8 cellular contexts compared by ENCODE assay signal in genomic region chr5:119411935-119412623, GRCh38. TPM values are rescaled to one million over a fixed set of nuclear protein-coding genes. Genes with fewer than 3 reads are reported as not detected.
DNase-seq lines count a peak whose midpoint lies in the region; ATAC-seq, FAIRE-seq and TF ChIP-seq lines count a peak whose summit lies in the region.

No MANE protein-coding gene starts in this region.

- H3K27ac ChIP-seq in HEK293 (ENCODE audit: extremely low read depth, low read depth, low read length) (peak overlapping the region; percentile 28; the same call in 1 of the 2 replicates), MM.1S (ENCODE audit: low read length) (no peak overlapping the region), SK-N-SH (ENCODE audit: low read depth in 2 of 2, low read length in 1 of 2) (peak overlapping the region; percentile 80 to 82), pancreas (peak overlapping the region in 1 of 4 donors; percentile 63)

- peak; percentile 91 for TF ChIP-seq RAD21 in SK-N-SH (IDR thresholded peaks at IDR 0.05; ENCODE audit: low read length)

- DNase-seq in GM12864 (ENCODE audit: low read depth): no peak
- peak; percentile 54 for DNase-seq in MM.1S
- peak; percentile 58 for DNase-seq in SK-N-SH
- DNase-seq in amniotic stem cell (lab: John Stamatoyannopoulos, UW): peak; percentile 61
- DNase-seq in left cardiac atrium: peak; percentile 35
- peak in 4 of 6 donors; percentile 43 to 69 (median 60) for DNase-seq in pancreas
- DNase-seq in mesenteric fat pad (ENCODE audit: low spot score): no peak

- H3K9ac ChIP-seq in MM.1S (ENCODE audit: low read length): no peak overlapping the region
- H3K9ac ChIP-seq in SK-N-SH: peak overlapping the region; percentile 65

- H3K9me3 ChIP-seq in HEK293 (ENCODE audit: control insufficient read depth, insufficient read depth, low read depth, low read length) (no peaks in the 10 kb centered on the region), MM.1S (replicated peaks; ENCODE audit: insufficient read depth, low read length) (no peaks in the 10 kb centered on the region), SK-N-SH (no peaks in the 10 kb centered on the region), pancreas (no peaks in the 10 kb centered on the region)

- POLR2A ChIA-PET in HEK293 (lab: Yijun Ruan, JAX) (interaction anchor here (0.8 to 2.6 kb wide), 2 partner anchors 144 to 424 kb away, joined by 5 to 10 read pairs; partner anchors contain the start of gene DTWD2), SK-N-SH (lab: Yijun Ruan, JAX) (interaction anchor here (0.7 to 1.9 kb wide), 2 partner anchors 423 to 424 kb away, joined by 3 to 9 read pairs; no protein-coding TSS in a partner anchor)

- peak; percentile 37 for FAIRE-seq in pancreas (lab: Jason Lieb, UNC)

- H4K20me1 ChIP-seq in MM.1S (ENCODE audit: insufficient read depth, low read length): no peaks in the 10 kb centered on the region
- H4K20me1 ChIP-seq in SK-N-SH (ENCODE audit: insufficient read depth): no peaks in the 10 kb centered on the region

- H3K9me2 ChIP-seq in MM.1S (replicated peaks; ENCODE audit: insufficient read depth, low read length) (no peaks in the 10 kb centered on the region), SK-N-SH (no peaks in the 10 kb centered on the region)

- H3F3A ChIP-seq in MM.1S (ENCODE audit: insufficient read depth, low read length) (no peaks in the 10 kb centered on the region), SK-N-SH (replicated peaks; ENCODE audit: insufficient read depth) (peaks cover 12% of the 10 kb centered on the region)

- H3K36me3 ChIP-seq in HEK293 (ENCODE audit: control insufficient read depth in 2 of 2, insufficient read depth in 1 of 2, low read length in 2 of 2) (no peaks in the 10 kb centered on the region), MM.1S (replicated peaks; ENCODE audit: insufficient read depth, low read length) (no peaks in the 10 kb centered on the region), SK-N-SH (replicated peaks in 1 of 2; ENCODE audit: control insufficient read depth in 1 of 2, insufficient read depth in 2 of 2, low read length in 1 of 2) (no peaks in the 10 kb centered on the region), pancreas (no peaks in the 10 kb centered on the region)

- ATAC-seq in left cardiac atrium (peak; percentile 92 to 95), pancreas (peak; percentile 96 to 98 (median 98))

- H3K4me3 ChIP-seq in GM12864 (ENCODE audit: low read depth, low read length) (peak overlapping the region; percentile 52), HEK293 (ENCODE audit: low read depth, low read length) (peak overlapping the region; percentile 56), MM.1S (ENCODE audit: low read length) (peak overlapping the region; percentile 45), SK-N-SH (ENCODE audit: low read depth in 2 of 2, low read length in 1 of 2) (peak overlapping the region; percentile 57 to 62), pancreas (peak overlapping the region in 3 of 4 donors; percentile 4 to 49 (median 42))

- H3K4me1 ChIP-seq in HEK293 (ENCODE audit: control insufficient read depth, insufficient read depth, low read length) (no peaks in the 10 kb centered on the region), MM.1S (ENCODE audit: low read length) (peaks cover 3% of the 10 kb centered on the region; the same call in 1 of the 2 replicates), SK-N-SH (ENCODE audit: control insufficient read depth in 1 of 2, insufficient read depth in 2 of 2, low read depth in 1 of 2, low read length in 1 of 2) (peaks cover 0 to 14% of the 10 kb centered on the region in 2 experiments; a peak in 3 of 4 replicates), pancreas (peaks cover 0 to 3% (median 0%) of the 10 kb centered on the region in 3 donors)

- no peaks in the 10 kb centered on the region for H3K27me3 ChIP-seq in MM.1S (replicated peaks; ENCODE audit: insufficient read depth, low read length)
- H3K27me3 ChIP-seq in SK-N-SH (ENCODE audit: insufficient read depth): no peaks in the 10 kb centered on the region
- no peaks in the 10 kb centered on the region for H3K27me3 ChIP-seq in pancreas

- 7% methylated on average over 13 of the region's 13 CpGs for WGBS in SK-N-SH (ENCODE audit: low lambda C conversion rate)
- 2 to 5% methylated on average over 13 of the region's 13 CpGs for whole genome bisulfite sequencing in pancreas, 2 donors

- TF ChIP-seq EP300 in SK-N-SH (IDR thresholded peaks at IDR 0.05; ENCODE audit: borderline replicate concordance in 1 of 2, low read depth in 1 of 2, low read length in 1 of 2): no peak

- H2AFZ ChIP-seq in MM.1S (ENCODE audit: low read length): peak overlapping the region; percentile 60
- peak overlapping the region; percentile 92 for H2AFZ ChIP-seq in SK-N-SH (ENCODE audit: low read depth)

- peak; percentile 82 for TF ChIP-seq CTCF in GM12864 (IDR thresholded peaks at IDR 0.05; ENCODE audit: low read depth, low read length, missing control alignments)
- TF ChIP-seq CTCF in HEK293 (tag by site-specific recombination; IDR thresholded peaks at IDR 0.05): peak; percentile 73
- peak; percentile 93 for TF ChIP-seq CTCF in MM.1S (IDR thresholded peaks at IDR 0.05; ENCODE audit: low read length)
- TF ChIP-seq CTCF in SK-N-SH (IDR thresholded peaks at IDR 0.05): peak; percentile 97
- peak; percentile 83 to 90 (median 89) for TF ChIP-seq CTCF in pancreas (IDR thresholded peaks at IDR 0.05)

- H3K79me2 ChIP-seq in MM.1S (ENCODE audit: low read length) (no peaks in the 10 kb centered on the region), SK-N-SH (ENCODE audit: insufficient read depth) (no peaks in the 10 kb centered on the region)

- intact Hi-C loops in left cardiac atrium (cut with DNase I): loop anchor here (2.0 to 10.0 kb wide), 4 partner anchors 97 to 425 kb away; partner anchors contain the start of gene DTWD2 (in 2 of the 2)
- intact Hi-C loops in pancreas (cut with DNase I): loop anchor here in 1 of 3 donors (10.0 kb wide), 1 partner anchor 257 kb away; no protein-coding TSS in a partner anchor

- H3K4me2 ChIP-seq in MM.1S (ENCODE audit: low read depth, low read length) (peak overlapping the region; percentile 65; the same call in 1 of the 2 replicates), SK-N-SH (peak overlapping the region; percentile 72)

- CTCF ChIA-PET in HEK293 (lab: Yijun Ruan, JAX) (interaction anchor here (0.6 to 5.5 kb wide), 70 partner anchors 10 to 1094 kb away, joined by 3 to 87 read pairs (median 4); partner anchors contain the start of genes DTWD2 and TNFAIP8), SK-N-SH (lab: Yijun Ruan, JAX) (interaction anchor here (0.6 to 7.4 kb wide), 78 partner anchors 10 to 1392 kb away, joined by 3 to 175 read pairs (median 4); partner anchors contain the start of genes DMXL1, DTWD2 and TNFAIP8)

TF ChIP-seq in HEK293, 187 proteins besides CTCF, POLR2A, EP300 and RAD21 (continues in another document):
- no peak for TF ChIP-seq HOXD13 (CRISPR knock-in tag; IDR thresholded peaks at IDR 0.05; ENCODE audit: borderline replicate concordance)
- no peak for TF ChIP-seq RBAK (tag by site-specific recombination; IDR thresholded peaks at IDR 0.05)
- no peak for TF ChIP-seq ZNF121 (tag by site-specific recombination; IDR thresholded peaks at IDR 0.05)
- no peak for TF ChIP-seq MZF1 (tag by site-specific recombination; IDR thresholded peaks at IDR 0.05; ENCODE audit: borderline replicate concordance)
- no peak for TF ChIP-seq ZNF239 (tag by site-specific recombination; IDR thresholded peaks at IDR 0.05)
- peak; percentile 75 for TF ChIP-seq ZBTB17 (tag by site-specific recombination; IDR thresholded peaks at IDR 0.05)
- no peak; the same call in 1 of the 2 replicates for TF ChIP-seq ZBTB20 (tag by site-specific recombination; IDR thresholded peaks at IDR 0.05)
- peak; percentile 88 for TF ChIP-seq ZBTB6 (tag by site-specific recombination; IDR thresholded peaks at IDR 0.05)

TF ChIP-seq in SK-N-SH, 30 proteins besides CTCF, POLR2A, EP300 and RAD21 (continues in another document):
- TF ChIP-seq FOXJ3 (CRISPR knock-in tag; IDR thresholded peaks at IDR 0.05) (no peak), IRF3 (IDR thresholded peaks at IDR 0.05; ENCODE audit: low read depth, low read length) (no peak), NRF1 (IDR thresholded peaks at IDR 0.05; ENCODE audit: low read depth, low read length) (no peak), JUND (IDR thresholded peaks at IDR 0.05) (no peak), TEAD4 (IDR thresholded peaks at IDR 0.05; ENCODE audit: borderline replicate concordance, insufficient read depth) (no peak), YY1 (IDR thresholded peaks at IDR 0.05; ENCODE audit: low read depth) (no peak)

RNA-seq across cellular contexts. Expression of gene HSD17B4, which starts 40.2 kb away (rescaled TPM):
- 119 and 166 TPM in 2 replicates for polyA plus RNA-seq in SK-N-SH (2012; rRNA removed)
- polyA plus RNA-seq in SK-N-SH (2012; cell fraction: cytosol; rRNA removed): 124 and 142 TPM in 2 replicates
- 51.0 and 111 TPM in 2 replicates for polyA plus RNA-seq in SK-N-SH (2012; cell fraction: nucleus; rRNA removed)
- total RNA-seq in left cardiac atrium: 100 to 1,000 TPM; 199 to 213 TPM
- 100 to 1,000 TPM; 122 to 152 (median 130) TPM for total RNA-seq in pancreas
- 100 to 1,000 TPM; 120 to 133 TPM for polyA plus RNA-seq in pancreas
- total RNA-seq in mesenteric fat pad: 339 TPM

RNA-seq across cellular contexts. Expression of gene TNFAIP8, which starts 56.3 kb away (rescaled TPM):
- 28.3 and 31.3 TPM in 2 replicates for polyA plus RNA-seq in SK-N-SH (2012; rRNA removed)
- 33.8 and 41.5 TPM in 2 replicates for polyA plus RNA-seq in SK-N-SH (2012; cell fraction: cytosol; rRNA removed)
- 11.7 and 15.5 TPM in 2 replicates for polyA plus RNA-seq in SK-N-SH (2012; cell fraction: nucleus; rRNA removed)
- 1 to 10 TPM; 4.7 to 8.6 TPM for total RNA-seq in left cardiac atrium
- total RNA-seq in pancreas: 10 to 100 TPM in 3 of 6 donors, 1 to 10 TPM in 3; 7.5 to 14.2 (median 10.6) TPM
- 1 to 10 TPM; 5.7 to 7.7 TPM for polyA plus RNA-seq in pancreas
- total RNA-seq in mesenteric fat pad: 29.6 TPM

Comparison
In these comparisons a context has a peak if more than half of its experiments do, and no peak if none do; other contexts are left out.
1. DNase-seq: peak in MM.1S (single experiment), SK-N-SH (single experiment), amniotic stem cell (single experiment), left cardiac atrium (single experiment) and pancreas (4 of 6); none in GM12864 (single experiment) and mesenteric fat pad (single experiment).
2. Peak in every context shown above with its lines, with median percentiles within 50 percentile points of each other: H3K4me3 ChIP-seq and CTCF ChIP-seq.